Comparison of ENCODE assay signal across 24 cellular contexts in the genomic region with DNA sequence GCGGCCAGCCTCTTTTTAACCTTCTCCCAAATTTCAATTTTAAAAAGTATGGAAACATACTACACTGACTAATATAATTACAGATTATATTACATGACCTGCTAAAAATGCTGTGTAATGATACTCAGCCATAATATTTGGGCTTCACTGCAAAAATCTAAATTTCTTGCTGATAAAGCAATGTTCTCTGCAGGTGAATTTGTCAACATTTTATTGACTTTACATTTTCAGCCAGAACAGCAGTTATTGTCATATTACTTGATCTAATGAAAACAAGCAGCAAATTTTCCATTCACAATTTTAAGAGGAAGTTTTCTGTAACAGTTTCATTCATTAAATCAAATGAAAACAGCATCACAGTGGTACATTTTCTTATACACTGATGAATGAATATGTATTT.
"Had no signal": no experiment of that assay in that cellular context is flagged by ENCODE, and none has a peak within 500 bp of the region (broad histone marks: within the 10 kb centered on the region; RNA-seq: fewer than 3 reads in every experiment).

No MANE protein-coding gene starts in this region.

- H3K4me3 Mint-ChIP-seq: activated CD8-positive, alpha-beta memory T cell treated with anti-CD3 and anti-CD28 coated beads, Interleukin-2, amount 10 ng/mL, durations not matched to agents 7 days and 5 days; activated naive CD4-positive, alpha-beta T cell treated with anti-CD3 and anti-CD28 coated beads for 36 hours; activated naive CD8-positive, alpha-beta T cell; activated T-helper 17 cell treated with anti-CD3 and anti-CD28 coated beads, Interleukin-2, amount 50 U/mL, for 72 hours; brain; T-helper 17 cell; WTC11 had no signal

- H3K36me3 ChIP-seq: cardiac muscle cell had no signal

- H3K27ac ChIP-seq: cardiac muscle cell had no signal

- H3K27me3 ChIP-seq: cardiac muscle cell had no signal

- ATAC-seq: activated CD8-positive, alpha-beta memory T cell treated with anti-CD3 and anti-CD28 coated beads, Interleukin-2, amount 10 ng/mL, durations not matched to agents 7 days and 5 days; activated T-helper 17 cell treated with anti-CD3 and anti-CD28 coated beads, Interleukin-2, amount 50 U/mL, for 72 hours; PC-3; T-helper 17 cell; WTC11 had no signal

- H3K27ac Mint-ChIP-seq: activated CD8-positive, alpha-beta memory T cell treated with anti-CD3 and anti-CD28 coated beads, Interleukin-2, amount 10 ng/mL, durations not matched to agents 7 days and 5 days; activated naive CD4-positive, alpha-beta T cell treated with anti-CD3 and anti-CD28 coated beads for 36 hours; activated naive CD8-positive, alpha-beta T cell; activated T-helper 17 cell treated with anti-CD3 and anti-CD28 coated beads, Interleukin-2, amount 50 U/mL, for 72 hours; brain; T-helper 17 cell; WTC11 had no signal

- H3K36me3 Mint-ChIP-seq: activated CD8-positive, alpha-beta memory T cell treated with anti-CD3 and anti-CD28 coated beads, Interleukin-2, amount 10 ng/mL, durations not matched to agents 7 days and 5 days; activated naive CD8-positive, alpha-beta T cell; WTC11 had no signal

- DNase-seq: activated CD4-positive, alpha-beta T cell treated with anti-CD3 and anti-CD28 coated beads for 48 hours; activated CD4-positive, alpha-beta T cell treated with anti-CD3 and anti-CD28 coated beads, Interleukin-2, amount 50 U/mL, for 4 hours; activated CD4-positive, CD25-positive, alpha-beta regulatory T cell treated with anti-CD3 and anti-CD28 coated beads, Interleukin-2, amount 50 U/mL, for 72 hours; activated CD8-positive, alpha-beta memory T cell treated with anti-CD3 and anti-CD28 coated beads, Interleukin-2, amount 10 ng/mL, durations not matched to agents 7 days and 5 days; activated gamma-delta T cell; activated naive CD4-positive, alpha-beta T cell treated with anti-CD3 and anti-CD28 coated beads for 36 hours; activated T-cell treated with anti-CD3 and anti-CD28 coated beads, Interleukin-2, amount 50 U/mL, for 48 hours; amygdala; Kasumi-1; NCI-H1105 treated with DMSO at 0.1 percent for 48 hours; NCI-H1436 treated with DMSO at 0.1 percent for 48 hours; NCI-H187; NCI-H2081; NCI-H446; NCI-H524; PC-3; SHP77 treated with DMSO at 0.1 percent for 48 hours; T-helper 17 cell; T-helper 9 cell had no signal

- H3K9me3 Mint-ChIP-seq: activated naive CD4-positive, alpha-beta T cell treated with anti-CD3 and anti-CD28 coated beads for 36 hours; activated T-helper 17 cell treated with anti-CD3 and anti-CD28 coated beads, Interleukin-2, amount 50 U/mL, for 72 hours; WTC11 had no signal

- H3K27me3 Mint-ChIP-seq: activated CD8-positive, alpha-beta memory T cell treated with anti-CD3 and anti-CD28 coated beads, Interleukin-2, amount 10 ng/mL, durations not matched to agents 7 days and 5 days; activated naive CD8-positive, alpha-beta T cell; activated T-helper 17 cell treated with anti-CD3 and anti-CD28 coated beads, Interleukin-2, amount 50 U/mL, for 72 hours; brain; T-helper 17 cell had no signal

- H3K4me3 ChIP-seq: cardiac muscle cell had no signal
